Comparison of ENCODE assay signal across 8 cellular contexts in the genomic region with DNA sequence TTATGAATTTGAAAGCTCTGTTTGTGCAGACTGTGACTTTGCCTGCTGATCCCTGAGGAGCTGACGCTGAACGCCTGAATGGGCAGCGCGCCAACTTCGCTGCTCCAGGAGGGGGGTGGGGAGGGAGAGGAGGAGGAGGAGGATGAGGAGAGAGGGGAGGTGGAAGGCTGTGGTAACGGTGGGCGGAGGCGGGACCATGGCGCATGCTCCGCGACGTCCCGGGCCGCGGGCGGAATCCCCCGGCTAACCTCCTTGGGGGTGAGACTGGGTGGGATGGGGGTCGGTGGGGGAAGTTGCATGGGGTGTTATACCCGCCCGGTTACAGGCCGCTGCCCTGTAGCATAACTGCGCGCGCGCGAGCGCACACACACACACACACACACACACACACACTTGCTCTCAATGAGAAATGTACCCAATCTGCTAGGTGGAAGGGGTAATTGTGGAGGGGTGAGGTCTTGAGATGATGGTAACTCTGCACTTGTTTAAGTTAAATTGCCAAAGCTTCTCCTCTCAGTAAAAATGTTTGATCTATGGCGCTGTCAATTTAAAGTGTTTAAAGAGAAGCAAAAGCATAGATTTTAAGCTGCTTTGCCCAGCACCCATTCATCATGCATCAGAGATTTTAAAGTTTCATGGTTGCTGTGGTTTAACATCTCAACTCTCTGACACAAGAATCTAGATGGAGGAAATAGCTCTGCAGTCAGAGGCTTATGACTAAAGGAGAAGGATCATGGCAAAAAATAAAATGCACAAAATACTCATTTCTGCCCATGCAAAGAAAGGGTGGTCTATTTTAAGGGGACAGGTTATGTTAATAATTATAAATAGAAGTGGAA.
DNase-seq lines count a peak whose midpoint lies in the region; ATAC-seq and TF ChIP-seq lines count a peak whose summit lies in the region.

No MANE protein-coding gene starts in this region.

- H2AFZ ChIP-seq in hepatocyte, result peak overlapping the region; percentile 98

- intact Hi-C loops in prostate gland (cut with DNase I), result no loop called here

- H4K20me1 ChIP-seq in hepatocyte (ENCODE audit: insufficient read depth, poor library complexity, severe bottlenecking), result no peaks in the 10 kb centered on the region

- H3K4me1 ChIP-seq in hepatocyte (ENCODE audit: insufficient read depth) (no peaks in the 10 kb centered on the region), prostate gland (replicated peaks) (peaks cover 4% of the 10 kb centered on the region)

- ATAC-seq in HG02678 (IDR thresholded peaks at IDR 0.05; ENCODE audit: unreplicated experiment), result peak; percentile 76

- H3K27ac ChIP-seq in angular gyrus (ENCODE audit: low read depth, low read length) (peak overlapping the region; percentile 65), hepatocyte (peak overlapping the region; percentile 25), prostate gland (no peak overlapping the region)

- no peaks in the 10 kb centered on the region for H3K9me3 ChIP-seq in hepatocyte (ENCODE audit: low read depth)
- H3K9me3 ChIP-seq in prostate gland, result no peaks in the 10 kb centered on the region

- H3K36me3 ChIP-seq in hepatocyte (replicated peaks; ENCODE audit: insufficient read depth, low read depth), result no peaks in the 10 kb centered on the region
- no peaks in the 10 kb centered on the region for H3K36me3 ChIP-seq in prostate gland

- peak overlapping the region; percentile 100 for H3K4me2 ChIP-seq in hepatocyte

- 2% methylated on average over 10 of the region's 28 CpGs for WGBS in hepatocyte (ENCODE audit: low lambda C conversion rate, missing lambda C conversion rate)
- 7% methylated on average over 28 of the region's 28 CpGs for WGBS in prostate gland

- TF ChIP-seq CTCF in hepatocyte (IDR thresholded peaks at IDR 0.05; ENCODE audit: poor library complexity) (no peak), prostate gland (IDR thresholded peaks at IDR 0.05) (no peak)

- peaks cover 9% of the 10 kb centered on the region for H3K27me3 ChIP-seq in hepatocyte
- peaks cover 13% of the 10 kb centered on the region for H3K27me3 ChIP-seq in prostate gland (replicated peaks; ENCODE audit: insufficient read depth)

- H3K4me3 ChIP-seq in hepatocyte (peak overlapping the region; percentile 79), prostate gland (peak overlapping the region; percentile 25 to 34)

- TF ChIP-seq POLR2A in prostate gland (IDR thresholded peaks at IDR 0.05), result no peak

- H3K79me2 ChIP-seq in hepatocyte, result no peaks in the 10 kb centered on the region

- DNase-seq in NCI-H345 (lab: John Stamatoyannopoulos, UW) (peak; percentile 6), NCI-H345 treated with DMSO at 0.1 percent for 48 hours (lab: John Stamatoyannopoulos, UW; ENCODE audit: unreplicated experiment) (no peak), NCI-H82 treated with DMSO at 0.1 percent for 48 hours (lab: John Stamatoyannopoulos, UW; ENCODE audit: unreplicated experiment) (peak; percentile 76), hepatocyte (ENCODE audit: low spot score) (peak; percentile 73), prostate gland (ENCODE audit: low spot score) (no peak)
- DNase-seq in effector CD8-positive, alpha-beta T cell (lab: John Stamatoyannopoulos, UW), result no peak

- no peaks in the 10 kb centered on the region for H3K9me2 ChIP-seq in hepatocyte (replicated peaks; ENCODE audit: insufficient read depth)

Comparison
In these comparisons a context has a peak if more than half of its experiments do, and no peak if none do; other contexts are left out.
1. DNase-seq: peak in NCI-H345 (single experiment), NCI-H82 treated with DMSO at 0.1 percent for 48 hours (single experiment) and hepatocyte (single experiment); none in NCI-H345 treated with DMSO at 0.1 percent for 48 hours (single experiment), prostate gland (single experiment) and effector CD8-positive, alpha-beta T cell (single experiment).
2. H3K27ac ChIP-seq: peak in angular gyrus (single experiment) and hepatocyte (single experiment); none in prostate gland (0 of 2).